In the genomic region with DNA sequence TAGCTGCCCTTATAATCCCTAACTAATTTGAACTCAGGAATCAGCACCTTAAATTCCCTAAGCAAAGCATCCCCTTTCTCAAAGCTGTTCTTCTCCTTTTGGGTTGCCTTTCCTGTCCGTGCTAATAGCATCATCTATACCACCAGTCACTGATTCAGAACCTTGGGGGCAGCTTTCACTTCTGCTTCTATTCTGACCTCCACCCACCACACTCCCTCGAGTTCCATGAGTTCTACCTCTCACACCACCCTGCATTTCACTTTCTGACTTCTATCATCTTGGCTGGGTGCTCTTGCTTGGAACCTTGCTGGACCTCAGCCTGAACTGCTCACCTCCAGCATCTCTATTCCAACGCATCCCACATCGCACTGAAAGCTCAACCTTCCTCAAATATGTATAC, we compare ENCODE assay signal across 14 cellular contexts. TPM values are rescaled to one million over a fixed set of nuclear protein-coding genes. Genes with fewer than 3 reads are reported as not detected.
A peak's percentile ranks its signal among the peaks of the same experiment; 100 is the strongest.
DNase-seq lines count a peak whose midpoint lies in the region; ATAC-seq, FAIRE-seq and TF ChIP-seq lines count a peak whose summit lies in the region.
"Had no signal": no experiment of that assay in that cellular context is flagged by ENCODE, and none has a peak within 500 bp of the region (broad histone marks: within the 10 kb centered on the region; RNA-seq: fewer than 3 reads in every experiment).

No MANE protein-coding gene starts in this region.

- no peak overlapping the region for H3K4me3 ChIP-seq in heart left ventricle
- H3K4me3 ChIP-seq: esophagus muscularis mucosa had no signal

- ATAC-seq in GM18511 (IDR thresholded peaks at IDR 0.05; ENCODE audit: unreplicated experiment) (peak; percentile 99), HG02943 (IDR thresholded peaks at IDR 0.05; ENCODE audit: low read depth, unreplicated experiment) (peak; percentile 97), HG03575 (IDR thresholded peaks at IDR 0.05; ENCODE audit: extremely low read depth, insufficient number of reproducible peaks, low FRiP score, unreplicated experiment) (peak; percentile 97), heart left ventricle (no peak)
- ATAC-seq: natural killer cell had no signal

- WGBS in heart left ventricle, 4 donors = 79 to 87% (median 83%) methylated on average over 4 of the region's 4 CpGs

- intact Hi-C loops in heart left ventricle (cut with DNase I) = no loop called here

- H3K4me1 ChIP-seq in heart left ventricle = peaks cover 0 to 11% (median 0%) of the 10 kb centered on the region in 12 donors

- no peak overlapping the region for H3K27ac ChIP-seq in heart left ventricle
- H3K27ac ChIP-seq: esophagus muscularis mucosa had no signal

- no peaks in the 10 kb centered on the region for H3K36me3 ChIP-seq in heart left ventricle
- H3K36me3 ChIP-seq: esophagus muscularis mucosa had no signal

- FAIRE-seq in urothelium cell line (lab: Jason Lieb, UNC) = no peak

- no peak for TF ChIP-seq POLR2A in heart left ventricle (IDR thresholded peaks at IDR 0.05)

- H3K27me3 ChIP-seq in heart left ventricle = no peaks in the 10 kb centered on the region
- H3K27me3 ChIP-seq: esophagus muscularis mucosa had no signal

- TF ChIP-seq CTCF in GM20000 (IDR thresholded peaks at IDR 0.05; ENCODE audit: extremely low read depth, missing control alignments) = no peak
- TF ChIP-seq CTCF in heart left ventricle (IDR thresholded peaks at IDR 0.05) = no peak

- no peaks in the 10 kb centered on the region for H3K9me3 ChIP-seq in heart left ventricle
- H3K9me3 ChIP-seq: esophagus muscularis mucosa had no signal

- peak; percentile 77 for DNase-seq in GM20000 (ENCODE audit: low spot score)
- DNase-seq in ecto neural progenitor cell (ENCODE audit: low spot score) = no peak
- no peak for DNase-seq in heart left ventricle
- no peak for DNase-seq in urothelium cell line (ENCODE audit: low spot score)
- no peak for DNase-seq in activated gamma-delta T cell (lab: John Stamatoyannopoulos, UW)
- DNase-seq: activated T-cell treated with anti-CD3 and anti-CD28 coated beads, Interleukin-2, amount 50 U/mL, for 48 hours; natural killer cell; NCI-H1694 treated with DMSO at 0.1 percent for 48 hours had no signal

RNA-seq across cellular contexts. Expression of a gene that starts 55.4 kb away (rescaled TPM):
- 1 to 10 TPM in 8 of 9 donors, not detected in 1; 1.3 to 5.7 (median 2.7) TPM for total RNA-seq in heart left ventricle
- polyA plus RNA-seq in heart left ventricle = 1 to 10 TPM in 1 of 2 donors, under 1 TPM in 1; 0.37 to 1.9 TPM
- total RNA-seq: HT-29, natural killer cell had no signal
- polyA plus RNA-seq: CD14-positive monocyte had no signal

Comparison
In these comparisons a context has a peak if more than half of its experiments do, and no peak if none do; other contexts are left out.
1. ATAC-seq: peak in GM18511 (single experiment), HG02943 (single experiment) and HG03575 (single experiment); none in heart left ventricle (0 of 4).